11 cellular contexts compared by ENCODE assay signal in genomic region chr19:50492303-50493052, GRCh38. TPM values are rescaled to one million over a fixed set of nuclear protein-coding genes. Genes with fewer than 3 reads are reported as not detected.
DNase-seq lines count a peak whose midpoint lies in the region; ATAC-seq, FAIRE-seq and TF ChIP-seq lines count a peak whose summit lies in the region.
"Had no signal": no experiment of that assay in that cellular context is flagged by ENCODE, and none has a peak within 500 bp of the region (broad histone marks: within the 10 kb centered on the region; RNA-seq: fewer than 3 reads in every experiment).

No MANE protein-coding gene starts in this region.

- H2BK120ac ChIP-seq in H9 (ENCODE audit: low read depth, low read length, poor library complexity, severe bottlenecking), result no peak overlapping the region

- H3K23ac ChIP-seq in H9 (ENCODE audit: insufficient read length, low read depth, low read length), result no peak overlapping the region

- H3K18ac ChIP-seq in H9 (ENCODE audit: insufficient read length, low read depth, low read length), result no peak overlapping the region

- peaks cover 5% of the 10 kb centered on the region for H3K23me2 ChIP-seq in H9 (ENCODE audit: insufficient read length, low read depth, low read length, poor library complexity, severe bottlenecking)

- no peak overlapping the region for H2AFZ ChIP-seq in H9 (ENCODE audit: low read length)

- H3K14ac ChIP-seq in H9 (ENCODE audit: insufficient read depth, low read length), result no peak overlapping the region; the same call in 1 of the 2 replicates

- H3T11ph ChIP-seq in H9 (ENCODE audit: low read length), result no peak overlapping the region

- DNase-seq in H9 (peak; percentile 39), SKM-1 (lab: John Stamatoyannopoulos, UW; ENCODE audit: unreplicated experiment) (peak; percentile 56), DMS53 treated with DMSO at 0.1 percent for 48 hours (lab: John Stamatoyannopoulos, UW; ENCODE audit: unreplicated experiment) (no peak), HTR-8/SVneo (ENCODE audit: insufficient read length, low spot score) (no peak), glomerular visceral epithelial cell (ENCODE audit: extremely low spot score) (no peak)
- no peak for DNase-seq in central memory CD8-positive, alpha-beta T cell (ENCODE audit: low spot score in 2 of 2)
- DNase-seq: cerebellar nuclear complex had no signal

- H3K56ac ChIP-seq in H9 (ENCODE audit: insufficient read length, low read depth, low read length), result no peak overlapping the region

- H3K27ac Mint-ChIP-seq in H9, result no peak overlapping the region
- peak overlapping the region; percentile 87 for H3K27ac Mint-ChIP-seq in central memory CD8-positive, alpha-beta T cell (ENCODE audit: low read depth)

- no CpG with 5 or more reads among the region's 12 CpGs for WGBS in H9 (ENCODE audit: extremely low coverage, insufficient read length, low lambda C conversion rate)

- H3K4me1 ChIP-seq in H9 (ENCODE audit: insufficient read depth, low read length), result peaks cover 4% of the 10 kb centered on the region; the same call in 1 of the 2 replicates
- H3K4me1 ChIP-seq in skeletal muscle tissue (ENCODE audit: control insufficient read depth in 3 of 3, insufficient read depth in 3 of 3, low read length in 3 of 3), result peaks cover 14 to 46% (median 29%) of the 10 kb centered on the region in 3 donors

- H3K27me3 Mint-ChIP-seq in H9 (ENCODE audit: low read depth), result peaks cover 88% of the 10 kb centered on the region
- no peaks in the 10 kb centered on the region for H3K27me3 Mint-ChIP-seq in central memory CD8-positive, alpha-beta T cell

- no peak overlapping the region for H2AK5ac ChIP-seq in H9 (ENCODE audit: insufficient read length, low read length)

- H3K27ac ChIP-seq in H9 (ENCODE audit: insufficient read length, low read depth, low read length), result no peak overlapping the region
- H3K27ac ChIP-seq in skeletal muscle tissue (ENCODE audit: low read depth, low read length), result peak overlapping the region; percentile 88
- H3K27ac ChIP-seq: SK-N-MC, spleen had no signal

- no peak overlapping the region for H4K8ac ChIP-seq in H9 (replicated peaks; ENCODE audit: insufficient read length, low read depth, low read length)

- peak overlapping the region in 1 of 2 experiments; percentile 22; a peak in 1 of 5 replicates for H3K4me3 Mint-ChIP-seq in H9
- H3K4me3 Mint-ChIP-seq in central memory CD8-positive, alpha-beta T cell, result no peak overlapping the region

- no peaks in the 10 kb centered on the region for H4K20me1 ChIP-seq in H9 (ENCODE audit: control insufficient read depth, insufficient read depth, insufficient read length)

- FAIRE-seq in HTR-8/SVneo (lab: Jason Lieb, UNC), result no peak

- H3K79me2 ChIP-seq in H9 (ENCODE audit: insufficient read depth, low read length), result no peaks in the 10 kb centered on the region

- H2BK5ac ChIP-seq in H9 (ENCODE audit: insufficient read length, low read length), result no peak overlapping the region

- H3K9ac ChIP-seq in H9 (ENCODE audit: extremely low read depth, insufficient read length, low read length) (no peak overlapping the region), skeletal muscle tissue (ENCODE audit: low read depth in 1 of 3, low read length in 3 of 3) (peak overlapping the region in 2 of 3 donors; percentile 72 to 74)

- no peak overlapping the region for H3K4ac ChIP-seq in H9 (ENCODE audit: low read depth, low read length)

- H3K4me2 ChIP-seq in H9 (ENCODE audit: insufficient read depth, insufficient read length, low read length), result peak overlapping the region; percentile 11

- H3K4me3 ChIP-seq in skeletal muscle tissue (ENCODE audit: low read length in 3 of 3), result peak overlapping the region in 2 of 3 donors; percentile 15 to 58
- H3K4me3 ChIP-seq: SK-N-MC, spleen had no signal

- peaks cover 0 to 6% (median 3%) of the 10 kb centered on the region in 3 experiments; a peak in 5 of 7 replicates for H3K36me3 Mint-ChIP-seq in H9 (ENCODE audit: insufficient read depth in 1 of 3, low read depth in 3 of 3)
- peaks cover 9% of the 10 kb centered on the region for H3K36me3 Mint-ChIP-seq in central memory CD8-positive, alpha-beta T cell (ENCODE audit: insufficient read depth)

- H4K91ac ChIP-seq in H9 (ENCODE audit: insufficient read length, low read depth, low read length), result no peak overlapping the region

- no peak overlapping the region for H2BK12ac ChIP-seq in H9 (ENCODE audit: insufficient read length, low read depth, low read length)

- peaks cover 14% of the 10 kb centered on the region; the same call in 1 of the 2 replicates for H3K27me3 ChIP-seq in H9 (ENCODE audit: insufficient read depth, low read length)
- H3K27me3 ChIP-seq in skeletal muscle tissue (ENCODE audit: control insufficient read depth in 3 of 3, insufficient read depth in 3 of 3, low read length in 3 of 3), result no peaks in the 10 kb centered on the region

- H3K36me3 ChIP-seq in skeletal muscle tissue (ENCODE audit: control insufficient read depth in 3 of 3, insufficient read depth in 3 of 3, low read length in 3 of 3), result peaks cover 3 to 5% (median 4%) of the 10 kb centered on the region in 3 donors

- H3K9me3 ChIP-seq in H9 (ENCODE audit: control insufficient read depth, low read depth, low read length) (no peaks in the 10 kb centered on the region), skeletal muscle tissue (ENCODE audit: control insufficient read depth in 3 of 3, low read length in 3 of 3) (peaks cover 0 to 3% (median 0%) of the 10 kb centered on the region in 3 donors)
- H3K9me3 ChIP-seq: spleen had no signal

- H2BK15ac ChIP-seq in H9 (ENCODE audit: low read depth, low read length), result no peak overlapping the region

- H3K4me1 Mint-ChIP-seq in H9, result peaks cover 29 to 45% of the 10 kb centered on the region in 2 experiments
- H3K4me1 Mint-ChIP-seq in central memory CD8-positive, alpha-beta T cell, result peaks cover 33% of the 10 kb centered on the region

- TF ChIP-seq CTCF in H9 (conservative IDR thresholded peaks at IDR 0.05), result no peak; the same call in 2 of the 3 replicates

- H3K9me3 Mint-ChIP-seq in H9, result peaks cover 6 to 17% of the 10 kb centered on the region in 2 experiments; a peak in 4 of 5 replicates
- no peaks in the 10 kb centered on the region for H3K9me3 Mint-ChIP-seq in central memory CD8-positive, alpha-beta T cell

- H3K79me1 ChIP-seq in H9 (ENCODE audit: insufficient read depth, low read depth, low read length, poor library complexity, severe bottlenecking), result no peaks in the 10 kb centered on the region

- no peak for ATAC-seq in central memory CD8-positive, alpha-beta T cell (replicated peaks; ENCODE audit: extremely low read depth, poor library complexity, severe bottlenecking)
- no peak for ATAC-seq in HG02763 (IDR thresholded peaks at IDR 0.05; ENCODE audit: unreplicated experiment)

- H2BK20ac ChIP-seq in H9 (ENCODE audit: low read depth, low read length, poor library complexity, severe bottlenecking), result no peak overlapping the region

- H4K5ac ChIP-seq in H9 (ENCODE audit: insufficient read length, low read depth, low read length), result no peak overlapping the region

RNA-seq across cellular contexts. Expression of gene GARIN5A, which starts 15.8 kb away (rescaled TPM):
- 9.5 and 10.5 TPM in 2 replicates for total RNA-seq in H9 (2021)
- 0.52 TPM for total RNA-seq in skeletal muscle tissue

RNA-seq across cellular contexts. Expression of gene EMC10, which starts 16.2 kb away (rescaled TPM):
- 109 and 110 TPM in 2 replicates for total RNA-seq in H9 (2021)
- 29.2 TPM for total RNA-seq in skeletal muscle tissue

RNA-seq across cellular contexts. Expression of gene JOSD2, which starts 18.5 kb away (rescaled TPM):
- total RNA-seq in H9 (2021) (5.0 and 5.4 TPM in 2 replicates), skeletal muscle tissue (13.0 TPM)

RNA-seq across cellular contexts. Expression of gene ASPDH, which starts 21.2 kb away (rescaled TPM):
- not detected in 2 replicates for total RNA-seq in H9 (2021)
- not detected for total RNA-seq in skeletal muscle tissue
- total RNA-seq: spleen had no signal

RNA-seq across cellular contexts. Expression of gene MYBPC2, which starts 59.8 kb away (rescaled TPM):
- total RNA-seq in H9 (2021) (3.8 and 4.9 TPM in 2 replicates), skeletal muscle tissue (119 TPM)

Comparison
In these comparisons a context has a peak if more than half of its experiments do, and no peak if none do; other contexts are left out.
1. DNase-seq: peak in H9 (single experiment) and SKM-1 (single experiment); none in central memory CD8-positive, alpha-beta T cell (0 of 2), DMS53 treated with DMSO at 0.1 percent for 48 hours (single experiment), HTR-8/SVneo (single experiment) and glomerular visceral epithelial cell (single experiment).